Comparison of ENCODE assay signal across 30 cellular contexts in the genomic region with DNA sequence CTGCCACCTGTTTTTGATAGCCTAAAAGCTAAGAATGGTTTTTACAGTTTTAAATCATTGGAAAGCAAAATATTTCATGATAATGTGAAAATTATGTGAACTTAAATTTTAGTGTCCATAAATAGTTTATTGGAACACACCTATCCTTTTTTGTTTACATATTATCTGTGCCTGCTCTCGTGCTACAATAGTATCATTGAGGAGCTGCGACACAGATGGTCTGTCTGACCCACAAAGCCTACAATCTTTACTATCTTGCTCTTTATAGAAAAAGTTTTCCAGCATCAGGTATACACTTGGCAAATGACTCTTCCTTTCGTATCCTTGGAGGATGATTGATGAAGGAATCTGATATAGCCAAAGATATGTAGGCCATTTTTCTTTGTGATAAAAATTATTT.
"Had no signal": no experiment of that assay in that cellular context is flagged by ENCODE, and none has a peak within 500 bp of the region (broad histone marks: within the 10 kb centered on the region; RNA-seq: fewer than 3 reads in every experiment).

No MANE protein-coding gene starts in this region.

- H3K27ac ChIP-seq: adrenal gland, body of pancreas, PC-9, RWPE1 had no signal

- H3K4me1 ChIP-seq: adrenal gland, body of pancreas had no signal

- H3K9me3 ChIP-seq: adrenal gland, body of pancreas, MG63 had no signal

- H3K9me3 Mint-ChIP-seq: activated CD4-positive, alpha-beta T cell treated with anti-CD3 and anti-CD28 coated beads, Interleukin-2, amount 10 ng/mL, durations not matched to agents 24 days and 14 days; activated CD8-positive, alpha-beta T cell treated with anti-CD3 and anti-CD28 coated beads for 36 hours; activated naive CD4-positive, alpha-beta T cell treated with anti-CD3 and anti-CD28 coated beads for 36 hours; activated naive CD4-positive, alpha-beta T cell treated with anti-CD3 and anti-CD28 coated beads, Interleukin-2, amount 50 U/mL, for 72 hours; activated T-cell treated with anti-CD3 and anti-CD28 coated beads, Interleukin-2, amount 50 U/mL, for 24 hours; activated T-helper 1 cell treated with anti-CD3 and anti-CD28 coated beads, Interleukin-12 subunit alpha, Interleukin-12 subunit beta, Interleukin-2, Interleukin-4 antibody, amounts not matched to agents 30 ng/mL and 10 ng/mL and 1 ng/mL, durations not matched to agents 14 hours and 24 hours and 36 hours had no signal

- H3K4me3 ChIP-seq: adrenal gland, body of pancreas, K562, MG63, PC-9 had no signal

- H3K27me3 ChIP-seq: adrenal gland, body of pancreas, MG63 had no signal

- H3K27ac Mint-ChIP-seq: activated CD4-positive, alpha-beta T cell treated with anti-CD3 and anti-CD28 coated beads, Interleukin-2, amount 10 ng/mL, durations not matched to agents 24 days and 14 days; activated CD8-positive, alpha-beta T cell treated with anti-CD3 and anti-CD28 coated beads for 36 hours; activated naive CD4-positive, alpha-beta T cell treated with anti-CD3 and anti-CD28 coated beads for 36 hours; activated T-cell treated with anti-CD3 and anti-CD28 coated beads, Interleukin-2, amount 50 U/mL, for 24 hours; activated T-helper 1 cell treated with anti-CD3 and anti-CD28 coated beads, Interleukin-12 subunit alpha, Interleukin-12 subunit beta, Interleukin-2, Interleukin-4 antibody, amounts not matched to agents 30 ng/mL and 10 ng/mL and 1 ng/mL, durations not matched to agents 14 hours and 24 hours and 36 hours had no signal

- H3K4me3 Mint-ChIP-seq: activated CD4-positive, alpha-beta T cell treated with anti-CD3 and anti-CD28 coated beads, Interleukin-2, amount 10 ng/mL, durations not matched to agents 24 days and 14 days; activated CD8-positive, alpha-beta T cell treated with anti-CD3 and anti-CD28 coated beads for 36 hours; activated naive CD4-positive, alpha-beta T cell treated with anti-CD3 and anti-CD28 coated beads for 36 hours; activated T-cell treated with anti-CD3 and anti-CD28 coated beads, Interleukin-2, amount 50 U/mL, for 24 hours; activated T-helper 1 cell treated with anti-CD3 and anti-CD28 coated beads, Interleukin-12 subunit alpha, Interleukin-12 subunit beta, Interleukin-2, Interleukin-4 antibody, amounts not matched to agents 30 ng/mL and 10 ng/mL and 1 ng/mL, durations not matched to agents 14 hours and 24 hours and 36 hours had no signal

- DNase-seq: activated CD4-positive, alpha-beta T cell treated with anti-CD3 and anti-CD28 coated beads, Interleukin-2, amount 10 ng/mL, durations not matched to agents 24 days and 14 days; activated CD4-positive, alpha-beta T cell treated with anti-CD3 and anti-CD28 coated beads, Interleukin-2, amount 50 U/mL, for 4 hours; activated CD8-positive, alpha-beta T cell treated with anti-CD3 and anti-CD28 coated beads for 36 hours; activated gamma-delta T cell treated with Interleukin-2 at 50 U/mL for 16 hours; activated naive CD4-positive, alpha-beta T cell treated with anti-CD3 and anti-CD28 coated beads for 36 hours; activated T-cell treated with anti-CD3 and anti-CD28 coated beads, Interleukin-2, amount 50 U/mL, for 24 hours; adrenal gland; body of pancreas; caudate nucleus; IMR-90; MG63; NCI-H1048; NCI-H1105 treated with DMSO at 0.1 percent for 48 hours; NCI-H1436; NCI-H1694; NCI-H1930; NCI-H2081 treated with DMSO at 0.1 percent for 48 hours; NCI-H510A; NCI-H526; NCI-H748 treated with DMSO at 0.1 percent for 48 hours; PC-9; SIG-M5; SW 1271; T-helper 1 cell; T1000 had no signal

- ATAC-seq: activated CD8-positive, alpha-beta T cell treated with anti-CD3 and anti-CD28 coated beads for 36 hours; activated naive CD4-positive, alpha-beta T cell treated with anti-CD3 and anti-CD28 coated beads, Interleukin-2, amount 50 U/mL, for 72 hours; body of pancreas; Right ventricle myocardium inferior had no signal

- H3K27me3 Mint-ChIP-seq: activated CD4-positive, alpha-beta T cell treated with anti-CD3 and anti-CD28 coated beads, Interleukin-2, amount 10 ng/mL, durations not matched to agents 24 days and 14 days; activated CD8-positive, alpha-beta T cell treated with anti-CD3 and anti-CD28 coated beads for 36 hours; activated T-cell treated with anti-CD3 and anti-CD28 coated beads, Interleukin-2, amount 50 U/mL, for 24 hours had no signal
